Comparison of ENCODE assay signal across 22 cellular contexts in the genomic region with DNA sequence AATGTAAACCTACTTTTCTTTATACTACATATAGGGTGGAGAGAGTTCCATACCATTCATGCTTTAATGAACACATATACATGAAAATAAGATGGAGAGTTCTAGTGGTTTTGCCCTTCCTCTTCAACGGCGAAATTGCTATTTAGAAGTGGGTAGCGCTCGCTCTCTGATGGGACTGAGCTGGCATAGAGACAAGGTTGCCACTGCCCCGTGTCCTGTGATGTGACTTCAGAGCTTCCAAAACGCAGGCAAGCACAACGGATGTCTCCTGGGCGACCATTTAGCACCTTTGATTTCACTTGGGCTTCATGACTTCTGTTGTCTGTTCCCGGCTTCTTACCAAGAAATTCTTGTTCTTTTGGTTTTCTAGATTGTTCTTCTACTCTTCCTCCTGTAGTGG. TPM values are rescaled to one million over a fixed set of nuclear protein-coding genes. Genes with fewer than 3 reads are reported as not detected.
DNase-seq lines count a peak whose midpoint lies in the region; ATAC-seq and TF ChIP-seq lines count a peak whose summit lies in the region.
"Had no signal": no experiment of that assay in that cellular context is flagged by ENCODE, and none has a peak within 500 bp of the region (broad histone marks: within the 10 kb centered on the region; RNA-seq: fewer than 3 reads in every experiment).

No MANE protein-coding gene starts in this region.

- H3K36me3 Mint-ChIP-seq in activated CD4-positive, alpha-beta memory T cell treated with anti-CD3 and anti-CD28 coated beads for 36 hours, result peaks cover 61% of the 10 kb centered on the region
- H3K36me3 Mint-ChIP-seq in activated CD4-positive, alpha-beta memory T cell treated with anti-CD3 and anti-CD28 coated beads, Interleukin-2, amount 10 ng/mL, durations not matched to agents 7 days and 5 days (ENCODE audit: low read depth), result peaks cover 70% of the 10 kb centered on the region
- H3K36me3 Mint-ChIP-seq in activated naive CD8-positive, alpha-beta T cell treated with anti-CD3 and anti-CD28 coated beads for 36 hours, result peaks cover 73% of the 10 kb centered on the region
- peaks cover 67% of the 10 kb centered on the region for H3K36me3 Mint-ChIP-seq in activated naive CD8-positive, alpha-beta T cell treated with anti-CD3 and anti-CD28 coated beads, Interleukin-2, amount 50 U/mL, for 24 hours (ENCODE audit: low read depth)
- H3K36me3 Mint-ChIP-seq in activated CD8-positive, alpha-beta T cell treated with anti-CD3 and anti-CD28 coated beads, Interleukin-2, amount 10 ng/mL, durations not matched to agents 7 days and 5 days (ENCODE audit: low read depth), result peaks cover 67% of the 10 kb centered on the region
- peaks cover 4 to 40% of the 10 kb centered on the region in 2 donors for H3K36me3 Mint-ChIP-seq in stimulated activated naive B cell treated with anti-CD40 and anti-IgM and Interleukin-4, amounts not matched to agents 10 μg/mL and 1 μg/mL and 100 μg/mL, for 72 hours

- no peak for ATAC-seq in activated naive CD8-positive, alpha-beta T cell treated with anti-CD3 and anti-CD28 coated beads, Interleukin-2, amount 50 U/mL, for 24 hours
- ATAC-seq in activated CD8-positive, alpha-beta T cell treated with anti-CD3 and anti-CD28 coated beads, Interleukin-2, amount 10 ng/mL, durations not matched to agents 7 days and 5 days, result no peak
- no peak for ATAC-seq in stimulated activated naive B cell treated with anti-CD40 and anti-IgM and Interleukin-4, amounts not matched to agents 10 μg/mL and 1 μg/mL and 100 μg/mL, for 72 hours (replicated peaks)
- no peak for ATAC-seq in foreskin keratinocyte

- H3K27me3 Mint-ChIP-seq in activated CD4-positive, alpha-beta memory T cell treated with anti-CD3 and anti-CD28 coated beads for 36 hours, result no peaks in the 10 kb centered on the region
- H3K27me3 Mint-ChIP-seq in activated CD4-positive, alpha-beta memory T cell treated with anti-CD3 and anti-CD28 coated beads, Interleukin-2, amount 10 ng/mL, durations not matched to agents 7 days and 5 days, result no peaks in the 10 kb centered on the region
- H3K27me3 Mint-ChIP-seq in activated naive CD8-positive, alpha-beta T cell treated with anti-CD3 and anti-CD28 coated beads for 36 hours, result peaks cover under 1% of the 10 kb centered on the region
- no peaks in the 10 kb centered on the region for H3K27me3 Mint-ChIP-seq in activated naive CD8-positive, alpha-beta T cell treated with anti-CD3 and anti-CD28 coated beads, Interleukin-2, amount 50 U/mL, for 24 hours
- no peaks in the 10 kb centered on the region for H3K27me3 Mint-ChIP-seq in activated CD8-positive, alpha-beta T cell treated with anti-CD3 and anti-CD28 coated beads, Interleukin-2, amount 10 ng/mL, durations not matched to agents 7 days and 5 days (ENCODE audit: low read depth)
- H3K27me3 Mint-ChIP-seq in stimulated activated naive B cell treated with anti-CD40 and anti-IgM and Interleukin-4, amounts not matched to agents 10 μg/mL and 1 μg/mL and 100 μg/mL, for 72 hours, result no peaks in the 10 kb centered on the region

- H3K4me1 ChIP-seq in foreskin keratinocyte, result no peaks in the 10 kb centered on the region

- peaks cover 14% of the 10 kb centered on the region for H3K27me3 ChIP-seq in foreskin keratinocyte

- intact Hi-C loops in activated CD4-positive, alpha-beta memory T cell treated with anti-CD3 and anti-CD28 coated beads for 36 hours (cut with micrococcal nuclease), result no loop called here

- no peak for DNase-seq in activated CD4-positive, alpha-beta memory T cell treated with anti-CD3 and anti-CD28 coated beads for 36 hours
- no peak for DNase-seq in activated CD4-positive, alpha-beta memory T cell treated with anti-CD3 and anti-CD28 coated beads, Interleukin-2, amount 10 ng/mL, durations not matched to agents 7 days and 5 days
- no peak for DNase-seq in activated naive CD8-positive, alpha-beta T cell treated with anti-CD3 and anti-CD28 coated beads for 36 hours
- DNase-seq in activated naive CD8-positive, alpha-beta T cell treated with anti-CD3 and anti-CD28 coated beads, Interleukin-2, amount 50 U/mL, for 24 hours, result no peak
- DNase-seq in activated CD8-positive, alpha-beta T cell treated with anti-CD3 and anti-CD28 coated beads, Interleukin-2, amount 10 ng/mL, durations not matched to agents 7 days and 5 days, result peak; percentile 21
- DNase-seq in stimulated activated naive B cell treated with anti-CD40 and anti-IgM and Interleukin-4, amounts not matched to agents 10 μg/mL and 1 μg/mL and 100 μg/mL, for 72 hours, result no peak
- DNase-seq in NCI-H2227 (lab: John Stamatoyannopoulos, UW; ENCODE audit: unreplicated experiment) (no peak), foreskin keratinocyte (no peak)
- DNase-seq: DMS79 treated with DMSO at 0.1 percent for 48 hours, H9, NCI-H1417, NCI-H187 treated with DMSO at 0.1 percent for 48 hours, NCI-H226, NCI-H524, NCI-H82, OCI-M1, Right ventricle myocardium superior had no signal

- peaks cover 6% of the 10 kb centered on the region for H3K9me3 Mint-ChIP-seq in activated CD4-positive, alpha-beta memory T cell treated with anti-CD3 and anti-CD28 coated beads for 36 hours
- peaks cover 8% of the 10 kb centered on the region for H3K9me3 Mint-ChIP-seq in activated CD4-positive, alpha-beta memory T cell treated with anti-CD3 and anti-CD28 coated beads, Interleukin-2, amount 10 ng/mL, durations not matched to agents 7 days and 5 days
- H3K9me3 Mint-ChIP-seq in activated naive CD8-positive, alpha-beta T cell treated with anti-CD3 and anti-CD28 coated beads for 36 hours, result peaks cover 7% of the 10 kb centered on the region
- peaks cover 12% of the 10 kb centered on the region for H3K9me3 Mint-ChIP-seq in activated naive CD8-positive, alpha-beta T cell treated with anti-CD3 and anti-CD28 coated beads, Interleukin-2, amount 50 U/mL, for 24 hours
- no peaks in the 10 kb centered on the region for H3K9me3 Mint-ChIP-seq in activated CD8-positive, alpha-beta T cell treated with anti-CD3 and anti-CD28 coated beads, Interleukin-2, amount 10 ng/mL, durations not matched to agents 7 days and 5 days (ENCODE audit: insufficient read depth)
- peaks cover 5 to 7% of the 10 kb centered on the region in 2 donors for H3K9me3 Mint-ChIP-seq in stimulated activated naive B cell treated with anti-CD40 and anti-IgM and Interleukin-4, amounts not matched to agents 10 μg/mL and 1 μg/mL and 100 μg/mL, for 72 hours

- no peak overlapping the region for H3K4me3 Mint-ChIP-seq in activated CD4-positive, alpha-beta memory T cell treated with anti-CD3 and anti-CD28 coated beads for 36 hours
- H3K4me3 Mint-ChIP-seq in activated CD4-positive, alpha-beta memory T cell treated with anti-CD3 and anti-CD28 coated beads, Interleukin-2, amount 10 ng/mL, durations not matched to agents 7 days and 5 days, result no peak overlapping the region
- H3K4me3 Mint-ChIP-seq in activated naive CD8-positive, alpha-beta T cell treated with anti-CD3 and anti-CD28 coated beads for 36 hours, result no peak overlapping the region
- no peak overlapping the region for H3K4me3 Mint-ChIP-seq in activated naive CD8-positive, alpha-beta T cell treated with anti-CD3 and anti-CD28 coated beads, Interleukin-2, amount 50 U/mL, for 24 hours
- H3K4me3 Mint-ChIP-seq in activated CD8-positive, alpha-beta T cell treated with anti-CD3 and anti-CD28 coated beads, Interleukin-2, amount 10 ng/mL, durations not matched to agents 7 days and 5 days, result no peak overlapping the region
- no peak overlapping the region for H3K4me3 Mint-ChIP-seq in stimulated activated naive B cell treated with anti-CD40 and anti-IgM and Interleukin-4, amounts not matched to agents 10 μg/mL and 1 μg/mL and 100 μg/mL, for 72 hours
- H3K4me3 Mint-ChIP-seq: H9 had no signal

- CTCF ChIA-PET in activated CD4-positive, alpha-beta memory T cell treated with anti-CD3 and anti-CD28 coated beads for 36 hours (lab: Charles Lee), result no interaction called here
- CTCF ChIA-PET in activated CD4-positive, alpha-beta memory T cell treated with anti-CD3 and anti-CD28 coated beads, Interleukin-2, amount 10 ng/mL, durations not matched to agents 7 days and 5 days (lab: Charles Lee), result no interaction called here
- CTCF ChIA-PET in activated CD8-positive, alpha-beta T cell treated with anti-CD3 and anti-CD28 coated beads, Interleukin-2, amount 10 ng/mL, durations not matched to agents 7 days and 5 days (lab: Charles Lee), result interaction anchor here (2.4 to 4.1 kb wide), 5 partner anchors 18 to 75 kb away, joined by 16 to 55 read pairs (median 20); no protein-coding TSS in a partner anchor

- POLR2A ChIA-PET in activated CD4-positive, alpha-beta memory T cell treated with anti-CD3 and anti-CD28 coated beads for 36 hours (lab: Charles Lee), result interaction anchor here (0.9 to 1.4 kb wide), 3 partner anchors 36 to 72 kb away, joined by 3 to 5 read pairs (median 3); a partner anchor contains a TSS
- POLR2A ChIA-PET in activated CD4-positive, alpha-beta memory T cell treated with anti-CD3 and anti-CD28 coated beads, Interleukin-2, amount 10 ng/mL, durations not matched to agents 7 days and 5 days (lab: Charles Lee), result interaction anchor here (1.9 to 2.2 kb wide), 2 partner anchors 15 to 18 kb away, joined by 5 read pairs; no protein-coding TSS in a partner anchor
- POLR2A ChIA-PET in activated CD8-positive, alpha-beta T cell treated with anti-CD3 and anti-CD28 coated beads, Interleukin-2, amount 10 ng/mL, durations not matched to agents 7 days and 5 days (lab: Charles Lee), result interaction anchor here (1.5 kb wide), 1 partner anchor 36 kb away, joined by 4 read pairs; no protein-coding TSS in a partner anchor

- no peak overlapping the region for H3K27ac ChIP-seq in foreskin keratinocyte
- H3K27ac ChIP-seq: HL-60, KMS-11 had no signal

- peaks cover 63% of the 10 kb centered on the region for H3K4me1 Mint-ChIP-seq in activated CD4-positive, alpha-beta memory T cell treated with anti-CD3 and anti-CD28 coated beads for 36 hours (ENCODE audit: low read depth)
- H3K4me1 Mint-ChIP-seq in activated CD4-positive, alpha-beta memory T cell treated with anti-CD3 and anti-CD28 coated beads, Interleukin-2, amount 10 ng/mL, durations not matched to agents 7 days and 5 days, result peaks cover 50% of the 10 kb centered on the region
- peaks cover 52% of the 10 kb centered on the region for H3K4me1 Mint-ChIP-seq in activated naive CD8-positive, alpha-beta T cell treated with anti-CD3 and anti-CD28 coated beads for 36 hours
- peaks cover 70% of the 10 kb centered on the region for H3K4me1 Mint-ChIP-seq in activated naive CD8-positive, alpha-beta T cell treated with anti-CD3 and anti-CD28 coated beads, Interleukin-2, amount 50 U/mL, for 24 hours
- peaks cover 34% of the 10 kb centered on the region for H3K4me1 Mint-ChIP-seq in activated CD8-positive, alpha-beta T cell treated with anti-CD3 and anti-CD28 coated beads, Interleukin-2, amount 10 ng/mL, durations not matched to agents 7 days and 5 days (ENCODE audit: low read depth)
- peaks cover 17 to 28% of the 10 kb centered on the region in 2 donors for H3K4me1 Mint-ChIP-seq in stimulated activated naive B cell treated with anti-CD40 and anti-IgM and Interleukin-4, amounts not matched to agents 10 μg/mL and 1 μg/mL and 100 μg/mL, for 72 hours

- TF ChIP-seq CTCF in foreskin keratinocyte (conservative IDR thresholded peaks at IDR 0.05), result no peak

- peak overlapping the region; percentile 64 for H3K27ac Mint-ChIP-seq in activated CD4-positive, alpha-beta memory T cell treated with anti-CD3 and anti-CD28 coated beads for 36 hours
- no peak overlapping the region for H3K27ac Mint-ChIP-seq in activated CD4-positive, alpha-beta memory T cell treated with anti-CD3 and anti-CD28 coated beads, Interleukin-2, amount 10 ng/mL, durations not matched to agents 7 days and 5 days
- H3K27ac Mint-ChIP-seq in activated naive CD8-positive, alpha-beta T cell treated with anti-CD3 and anti-CD28 coated beads for 36 hours, result peak overlapping the region; percentile 65
- no peak overlapping the region for H3K27ac Mint-ChIP-seq in activated naive CD8-positive, alpha-beta T cell treated with anti-CD3 and anti-CD28 coated beads, Interleukin-2, amount 50 U/mL, for 24 hours
- H3K27ac Mint-ChIP-seq in activated CD8-positive, alpha-beta T cell treated with anti-CD3 and anti-CD28 coated beads, Interleukin-2, amount 10 ng/mL, durations not matched to agents 7 days and 5 days, result peak overlapping the region; percentile 18
- H3K27ac Mint-ChIP-seq in stimulated activated naive B cell treated with anti-CD40 and anti-IgM and Interleukin-4, amounts not matched to agents 10 μg/mL and 1 μg/mL and 100 μg/mL, for 72 hours, result peak overlapping the region; percentile 20
- H3K27ac Mint-ChIP-seq: H9 had no signal

RNA-seq across cellular contexts. Expression of a gene that starts 35.2 kb away (rescaled TPM):
- 10 to 100 TPM; 20.1 to 20.2 TPM for total RNA-seq in activated CD4-positive, alpha-beta memory T cell treated with anti-CD3 and anti-CD28 coated beads for 36 hours
- 10 to 100 TPM; 22.1 to 24.5 TPM for total RNA-seq in activated CD4-positive, alpha-beta memory T cell treated with anti-CD3 and anti-CD28 coated beads, Interleukin-2, amount 10 ng/mL, durations not matched to agents 7 days and 5 days
- 10 to 100 TPM; 27.8 to 30.0 TPM for total RNA-seq in activated naive CD8-positive, alpha-beta T cell treated with anti-CD3 and anti-CD28 coated beads for 36 hours
- total RNA-seq in activated CD8-positive, alpha-beta T cell treated with anti-CD3 and anti-CD28 coated beads, Interleukin-2, amount 10 ng/mL, durations not matched to agents 7 days and 5 days, result 10 to 100 TPM; 17.2 to 18.1 TPM
- total RNA-seq in foreskin keratinocyte, result 2.3 and 3.6 TPM in 2 replicates
- 3.2 and 5.1 TPM in 2 replicates for polyA plus RNA-seq in foreskin keratinocyte
- total RNA-seq: G401 had no signal

RNA-seq across cellular contexts. Expression of a gene that starts 49.7 kb away (rescaled TPM):
- 100 to 1,000 TPM; 961 to 988 TPM for total RNA-seq in activated CD4-positive, alpha-beta memory T cell treated with anti-CD3 and anti-CD28 coated beads for 36 hours
- total RNA-seq in activated CD4-positive, alpha-beta memory T cell treated with anti-CD3 and anti-CD28 coated beads, Interleukin-2, amount 10 ng/mL, durations not matched to agents 7 days and 5 days, result 100 to 1,000 TPM; 437 to 446 TPM
- 100 to 1,000 TPM; 680 to 698 TPM for total RNA-seq in activated naive CD8-positive, alpha-beta T cell treated with anti-CD3 and anti-CD28 coated beads for 36 hours
- 100 to 1,000 TPM; 174 to 177 TPM for total RNA-seq in activated CD8-positive, alpha-beta T cell treated with anti-CD3 and anti-CD28 coated beads, Interleukin-2, amount 10 ng/mL, durations not matched to agents 7 days and 5 days
- not detected in 2 replicates for total RNA-seq in foreskin keratinocyte
- polyA plus RNA-seq in foreskin keratinocyte, result not detected in 2 replicates
- total RNA-seq: G401, H9, HT1080 had no signal
- polyA plus RNA-seq: BJ had no signal

Comparison
In these comparisons a context has a peak if more than half of its experiments do, and no peak if none do; other contexts are left out.
1. H3K27ac Mint-ChIP-seq: peak in activated CD4-positive, alpha-beta memory T cell treated with anti-CD3 and anti-CD28 coated beads for 36 hours (single experiment), activated naive CD8-positive, alpha-beta T cell treated with anti-CD3 and anti-CD28 coated beads for 36 hours (single experiment), activated CD8-positive, alpha-beta T cell treated with anti-CD3 and anti-CD28 coated beads, Interleukin-2, amount 10 ng/mL, durations not matched to agents 7 days and 5 days (single experiment) and stimulated activated naive B cell treated with anti-CD40 and anti-IgM and Interleukin-4, amounts not matched to agents 10 μg/mL and 1 μg/mL and 100 μg/mL, for 72 hours (single experiment); none in activated CD4-positive, alpha-beta memory T cell treated with anti-CD3 and anti-CD28 coated beads, Interleukin-2, amount 10 ng/mL, durations not matched to agents 7 days and 5 days (single experiment) and activated naive CD8-positive, alpha-beta T cell treated with anti-CD3 and anti-CD28 coated beads, Interleukin-2, amount 50 U/mL, for 24 hours (single experiment).
2. RNA of a gene that starts 49.7 kb away (total RNA-seq): 961 to 988 TPM in activated CD4-positive, alpha-beta memory T cell treated with anti-CD3 and anti-CD28 coated beads for 36 hours, 680 to 698 TPM in activated naive CD8-positive, alpha-beta T cell treated with anti-CD3 and anti-CD28 coated beads for 36 hours, 437 to 446 TPM in activated CD4-positive, alpha-beta memory T cell treated with anti-CD3 and anti-CD28 coated beads, Interleukin-2, amount 10 ng/mL, durations not matched to agents 7 days and 5 days and 174 to 177 TPM in activated CD8-positive, alpha-beta T cell treated with anti-CD3 and anti-CD28 coated beads, Interleukin-2, amount 10 ng/mL, durations not matched to agents 7 days and 5 days; not detected in foreskin keratinocyte; every median in the first group is over 100 times any median in the second.